ENCODE assay signal across 13 cellular contexts in the genomic region with DNA sequence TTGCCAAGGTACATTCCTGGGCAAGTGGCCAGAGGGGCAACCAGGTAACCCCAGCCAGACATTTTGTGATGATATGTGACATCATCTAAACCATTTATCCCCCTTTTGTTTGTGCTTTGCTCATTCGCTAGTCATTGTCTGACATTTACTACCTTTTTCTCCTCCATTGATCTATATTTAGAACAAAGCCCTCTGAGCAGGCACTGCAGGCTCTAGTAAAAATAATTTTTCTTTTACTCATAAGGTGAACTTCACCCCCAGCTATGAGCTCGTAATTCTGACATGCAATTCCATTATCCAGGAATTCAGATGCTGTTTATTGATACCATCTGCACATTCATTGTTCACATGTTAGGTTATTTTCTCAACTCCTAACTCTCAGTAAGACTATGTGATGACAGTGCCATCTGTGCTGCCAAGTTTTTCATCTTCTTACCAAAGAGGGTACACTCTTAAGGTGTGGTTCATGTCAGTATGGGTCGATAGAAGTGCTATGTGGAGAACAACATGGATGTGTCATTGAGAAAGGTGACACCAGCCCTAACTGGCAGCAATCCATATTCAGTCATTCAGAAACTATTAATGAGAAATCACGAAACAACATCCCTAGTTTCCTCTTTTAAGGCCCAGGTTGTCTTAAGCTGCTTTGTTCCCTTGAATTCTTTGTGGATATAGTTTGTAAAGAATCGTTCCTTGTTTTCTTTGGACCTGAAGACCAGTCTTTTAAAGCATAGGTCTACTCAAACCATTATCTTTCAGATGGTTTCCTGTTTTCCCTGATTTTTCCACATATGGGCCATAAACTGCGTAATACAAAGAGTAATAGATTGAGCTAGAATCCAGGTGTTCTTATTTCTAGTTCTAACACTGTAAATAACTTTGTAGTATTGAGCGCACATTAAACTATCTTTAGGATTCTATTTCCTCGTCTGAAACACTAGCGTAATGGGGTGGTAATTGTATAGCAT.
DNase-seq lines count a peak whose midpoint lies in the region; ATAC-seq, FAIRE-seq and TF ChIP-seq lines count a peak whose summit lies in the region.
"Had no signal": no experiment of that assay in that cellular context is flagged by ENCODE, and none has a peak within 500 bp of the region (broad histone marks: within the 10 kb centered on the region; RNA-seq: fewer than 3 reads in every experiment).

No MANE protein-coding gene starts in this region.

- H3K36me3 ChIP-seq in MG63 = peaks cover 9% of the 10 kb centered on the region
- no peaks in the 10 kb centered on the region for H3K36me3 ChIP-seq in bronchial epithelial cell (ENCODE audit: control insufficient read depth, insufficient read depth, low read length)

- H3K27ac Mint-ChIP-seq in activated T-helper 17 cell treated with anti-CD3 and anti-CD28 coated beads, Interleukin-2, amount 50 U/mL, for 72 hours = no peak overlapping the region
- H3K27ac Mint-ChIP-seq: dendritic cell treated with granulocyte-macrophage colony-stimulating factor and Interleukin-4, amounts not matched to agents 40 ng/mL and 50 ng/mL, for 4 days had no signal

- FAIRE-seq in D721Med (lab: Jason Lieb, UNC) (peak; percentile 84), bronchial epithelial cell (lab: Jason Lieb, UNC) (peak; percentile 77)
- FAIRE-seq: islet of Langerhans had no signal

- H3K4me3 Mint-ChIP-seq in activated T-helper 17 cell treated with anti-CD3 and anti-CD28 coated beads, Interleukin-2, amount 50 U/mL, for 72 hours = no peak overlapping the region
- H3K4me3 Mint-ChIP-seq: dendritic cell treated with granulocyte-macrophage colony-stimulating factor and Interleukin-4, amounts not matched to agents 40 ng/mL and 50 ng/mL, for 4 days had no signal

- H3K4me3 ChIP-seq in MG63 = no peak overlapping the region
- H3K4me3 ChIP-seq in bronchial epithelial cell (ENCODE audit: low read depth, low read length) = no peak overlapping the region

- DNase-seq in D721Med (ENCODE audit: insufficient read length, low spot score) = no peak
- peak; percentile 72 for DNase-seq in MG63
- DNase-seq in bronchial epithelial cell (ENCODE audit: low read depth) = peak; percentile 95
- DNase-seq in mucosa of gallbladder (ENCODE audit: low spot score) = peak; percentile 44
- no peak for DNase-seq in substantia nigra (lab: John Stamatoyannopoulos, UW)
- DNase-seq in activated CD4-positive, CD25-positive, alpha-beta regulatory T cell (lab: John Stamatoyannopoulos, UW) = no peak
- DNase-seq: DND-41, retina, T-helper 2 cell had no signal

- no peaks in the 10 kb centered on the region for H3K27me3 Mint-ChIP-seq in activated T-helper 17 cell treated with anti-CD3 and anti-CD28 coated beads, Interleukin-2, amount 50 U/mL, for 72 hours
- H3K27me3 Mint-ChIP-seq: dendritic cell treated with granulocyte-macrophage colony-stimulating factor and Interleukin-4, amounts not matched to agents 40 ng/mL and 50 ng/mL, for 4 days had no signal

- TF ChIP-seq CTCF in D721Med (IDR thresholded peaks at IDR 0.05; ENCODE audit: insufficient read depth, missing control alignments) (no peak), bronchial epithelial cell (IDR thresholded peaks at IDR 0.05; ENCODE audit: insufficient read depth, low read length, severe bottlenecking) (no peak)

- H3K9me3 Mint-ChIP-seq in activated T-helper 17 cell treated with anti-CD3 and anti-CD28 coated beads, Interleukin-2, amount 50 U/mL, for 72 hours = peaks cover 17% of the 10 kb centered on the region
- H3K9me3 Mint-ChIP-seq: dendritic cell treated with granulocyte-macrophage colony-stimulating factor and Interleukin-4, amounts not matched to agents 40 ng/mL and 50 ng/mL, for 4 days had no signal

- no peaks in the 10 kb centered on the region for H3K4me1 Mint-ChIP-seq in activated T-helper 17 cell treated with anti-CD3 and anti-CD28 coated beads, Interleukin-2, amount 50 U/mL, for 72 hours

- no peak overlapping the region for H3K27ac ChIP-seq in substantia nigra (ENCODE audit: low read depth, low read length, poor library complexity, severe bottlenecking)

- no peak for ATAC-seq in GM18867 (IDR thresholded peaks at IDR 0.05; ENCODE audit: unreplicated experiment)
- no peak for ATAC-seq in activated T-helper 17 cell treated with anti-CD3 and anti-CD28 coated beads, Interleukin-2, amount 50 U/mL, for 72 hours (replicated peaks)

- no peaks in the 10 kb centered on the region for H3K27me3 ChIP-seq in MG63
- no peaks in the 10 kb centered on the region for H3K27me3 ChIP-seq in bronchial epithelial cell (ENCODE audit: control insufficient read depth, insufficient read depth, low read length)

- no peaks in the 10 kb centered on the region for H3K36me3 Mint-ChIP-seq in activated T-helper 17 cell treated with anti-CD3 and anti-CD28 coated beads, Interleukin-2, amount 50 U/mL, for 72 hours (ENCODE audit: low read depth)

- H3K9me3 ChIP-seq in MG63 = 0 out of 2 replicates have a peak, but pooled peaks cover 2% of the 10 kb centered on the region

Comparison
In these comparisons a context has a peak if more than half of its experiments do, and no peak if none do; other contexts are left out.
1. DNase-seq: peak in MG63 (single experiment), bronchial epithelial cell (single experiment) and mucosa of gallbladder (single experiment); none in D721Med (single experiment), substantia nigra (0 of 49) and activated CD4-positive, CD25-positive, alpha-beta regulatory T cell (0 of 4).